Comparison of ENCODE assay signal across 21 cellular contexts in the genomic region with DNA sequence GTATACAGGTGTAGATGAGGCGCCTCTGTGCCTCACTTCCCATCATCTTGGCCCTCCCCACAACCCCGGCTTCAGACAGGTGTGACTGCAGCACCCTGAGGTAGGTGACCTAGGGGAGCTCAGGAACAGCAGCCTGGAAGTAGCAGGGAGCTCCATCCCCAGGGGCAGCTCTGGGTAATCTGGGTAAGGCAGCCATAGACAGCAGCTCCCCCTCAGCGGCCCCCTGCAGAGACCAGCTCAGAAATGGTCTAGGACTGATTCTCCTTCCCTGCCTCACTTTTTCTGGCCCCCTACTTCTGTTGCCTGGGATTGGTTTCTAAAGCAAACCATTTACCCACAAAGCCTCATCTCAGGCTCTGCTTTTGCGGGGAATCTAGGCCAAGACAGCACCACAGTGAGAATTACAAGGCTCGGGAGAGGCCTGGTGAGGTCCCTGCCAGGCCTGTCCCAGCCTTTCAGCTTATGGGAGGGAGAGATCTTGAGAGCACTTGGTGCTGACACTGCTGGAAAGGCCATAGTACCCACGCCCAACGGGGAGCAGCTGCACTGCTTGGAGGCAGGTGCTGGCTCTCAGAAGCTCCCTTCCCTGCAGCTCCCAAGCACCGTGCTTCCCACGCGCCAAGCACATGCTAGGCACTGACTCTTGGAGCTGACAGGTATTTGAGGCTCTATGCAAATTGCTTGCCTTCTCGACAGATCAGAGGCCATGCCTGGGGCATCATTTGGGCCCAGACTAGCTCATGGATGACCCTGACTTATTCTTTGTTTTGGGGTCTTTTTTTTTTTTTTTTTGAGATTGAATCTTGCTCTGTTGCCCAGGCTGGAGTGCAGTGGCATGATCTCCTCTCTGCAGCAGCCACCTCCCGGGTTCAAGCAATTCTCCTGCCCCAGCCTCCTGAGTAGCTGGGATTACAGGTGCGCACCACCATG. TPM values are rescaled to one million over a fixed set of nuclear protein-coding genes. Genes with fewer than 3 reads are reported as not detected.
DNase-seq lines count a peak whose midpoint lies in the region; FAIRE-seq and TF ChIP-seq lines count a peak whose summit lies in the region.
"Had no signal": no experiment of that assay in that cellular context is flagged by ENCODE, and none has a peak within 500 bp of the region (broad histone marks: within the 10 kb centered on the region; RNA-seq: fewer than 3 reads in every experiment).

No MANE protein-coding gene starts in this region.

- H4K20me1 ChIP-seq in H1 (replicated peaks in 1 of 2; ENCODE audit: control insufficient read depth in 1 of 2, insufficient read depth in 2 of 2, low read length in 2 of 2) (no peaks in the 10 kb centered on the region), OCI-LY7 (ENCODE audit: insufficient read depth, low read length) (no peaks in the 10 kb centered on the region)

- H3K18ac ChIP-seq in H1 (ENCODE audit: extremely low read depth, low read length), result 0 out of 2 replicates have a peak overlapping the region, but pooled peaks have one; percentile 13

- CTCF ChIA-PET in H1 (lab: Charles Lee; ENCODE audit: partially characterized antibody), result interaction anchor here (0.6 to 3.8 kb wide), 15 partner anchors 9 to 192 kb away, joined by 3 to 19 read pairs (median 4); no protein-coding TSS in a partner anchor
- CTCF ChIA-PET in OCI-LY7 (lab: Charles Lee; ENCODE audit: unreplicated experiment), result interaction anchor here (0.5 kb wide), 1 partner anchor 16 kb away, joined by 4 read pairs; no protein-coding TSS in a partner anchor

- no peaks in the 10 kb centered on the region for H3K9me2 ChIP-seq in OCI-LY7 (ENCODE audit: insufficient read depth, low read length)

- H2AK5ac ChIP-seq in H1 (ENCODE audit: low read depth, low read length), result no peak overlapping the region

- H3K9me3 ChIP-seq in H1 (ENCODE audit: insufficient read depth in 2 of 2, low read depth in 1 of 2, low read length in 1 of 2), result no peaks in the 10 kb centered on the region
- no peaks in the 10 kb centered on the region for H3K9me3 ChIP-seq in OCI-LY7 (ENCODE audit: low read length)
- H3K9me3 ChIP-seq: psoas muscle, thyroid gland had no signal

- no peak overlapping the region for H4K5ac ChIP-seq in H1 (ENCODE audit: insufficient read length, low read depth, low read length)

- no TSS peak for BruUV-seq in OCI-LY7 (replicated peaks; lab: Mats Ljungman, UMichigan)

- H3K14ac ChIP-seq in H1 (ENCODE audit: insufficient read length), result no peak overlapping the region

- WGBS in H1 (ENCODE audit: extremely low coverage in 1 of 2, insufficient coverage in 1 of 2, insufficient read length in 1 of 2, insufficient replicate concordance in 2 of 2, low coverage in 1 of 2, low lambda C conversion rate in 2 of 2, missing lambda C conversion rate in 1 of 2), 2 experiments, result 80% methylated on average over 13 of the region's 13 CpGs; no CpG with 5 or more reads in 1 of the 2 experiments

- DNase-seq in NCI-H748 (lab: John Stamatoyannopoulos, UW; ENCODE audit: unreplicated experiment) (peak; percentile 24), NCI-H748 treated with DMSO at 0.1 percent for 48 hours (lab: John Stamatoyannopoulos, UW) (no peak), NCI-H187 (lab: John Stamatoyannopoulos, UW) (peak; percentile 29 to 46), H1 (ENCODE audit: low read depth in 1 of 2, low spot score in 2 of 2) (peak in 1 of 2 experiments; percentile 50), posterior vena cava (ENCODE audit: low spot score) (peak; percentile 59), T-helper 9 cell (no peak), OCI-LY7 (ENCODE audit: low spot score) (no peak), iPS-NIHi11 (ENCODE audit: low spot score) (no peak)
- DNase-seq: activated CD4-positive, CD25-positive, alpha-beta regulatory T cell treated with anti-CD3 and anti-CD28 coated beads, Interleukin-2, amount 50 U/mL, for 72 hours; activated naive CD4-positive, alpha-beta T cell treated with anti-CD3 and anti-CD28 coated beads, Interleukin-2, amount 10 ng/mL, durations not matched to agents 7 days and 5 days; amygdala; DMS53; foreskin fibroblast; left ventricle myocardium superior; NCI-H2029 treated with DMSO at 0.1 percent for 48 hours; psoas muscle; RPMI8226; SW 1271; thyroid gland had no signal

- TF ChIP-seq RAD21 in H1 (IDR thresholded peaks at IDR 0.05 in 1 of 2, conservative IDR thresholded peaks at IDR 0.05 in 1 of 2; ENCODE audit: low read depth in 2 of 2, low read length in 2 of 2), result no peak

- H4K8ac ChIP-seq in H1 (ENCODE audit: extremely low read depth, insufficient read depth, low read length), result no peak overlapping the region

- no peak overlapping the region for H3K23ac ChIP-seq in H1 (ENCODE audit: insufficient read length)

- H3K79me2 ChIP-seq in H1 (ENCODE audit: control insufficient read depth in 1 of 2, insufficient read depth in 2 of 2, low read length in 2 of 2) (no peaks in the 10 kb centered on the region), OCI-LY7 (ENCODE audit: insufficient read depth, low read depth, low read length) (no peaks in the 10 kb centered on the region)

- H2AFZ ChIP-seq in H1 (ENCODE audit: low read length) (no peak overlapping the region), OCI-LY7 (ENCODE audit: low read length) (no peak overlapping the region)
- H2AFZ ChIP-seq: neural progenitor cell had no signal

- no peaks in the 10 kb centered on the region for H3K23me2 ChIP-seq in H1 (ENCODE audit: low read depth, low read length)

- no peak overlapping the region for H3K9ac ChIP-seq in H1 (replicated peaks in 1 of 4; ENCODE audit: extremely low read depth in 1 of 4, low read depth in 3 of 4, low read length in 3 of 4)
- H3K9ac ChIP-seq: KMS-11, neural progenitor cell had no signal

- peaks cover 0 to 4% (median 0%) of the 10 kb centered on the region in 4 experiments; a peak in 2 of 7 replicates for H3K4me1 ChIP-seq in H1 (replicated peaks in 1 of 4; ENCODE audit: control insufficient read depth in 3 of 4, insufficient read depth in 4 of 4, low read length in 3 of 4)
- H3K4me1 ChIP-seq in OCI-LY7 (ENCODE audit: insufficient read depth, low read length, poor library complexity, severe bottlenecking), result no peaks in the 10 kb centered on the region
- H3K4me1 ChIP-seq: neural progenitor cell, psoas muscle, thyroid gland had no signal

- H2BK5ac ChIP-seq in H1 (ENCODE audit: low read depth, low read length), result no peak overlapping the region; the same call in 1 of the 2 replicates

- intact Hi-C loops in posterior vena cava (cut with DNase I) (no loop called here), OCI-LY7 (cut with micrococcal nuclease; ENCODE audit: unreplicated experiment) (no loop called here)

- H3K27me3 ChIP-seq in H1 (replicated peaks in 1 of 4; ENCODE audit: control insufficient read depth in 3 of 4, extremely low read depth in 1 of 4, insufficient read depth in 3 of 4, low read length in 3 of 4), result no peaks in the 10 kb centered on the region
- H3K27me3 ChIP-seq: neural progenitor cell, thyroid gland had no signal

- no peak for TF ChIP-seq EP300 in H1 (IDR thresholded peaks at IDR 0.05; ENCODE audit: borderline replicate concordance in 1 of 2, low read depth in 2 of 2, low read length in 2 of 2)

- H2BK20ac ChIP-seq in H1 (ENCODE audit: low read length), result no peak overlapping the region

- H4K91ac ChIP-seq in H1 (replicated peaks; ENCODE audit: insufficient read length, low read length), result no peak overlapping the region

- H3K27ac ChIP-seq in H1 (ENCODE audit: low read depth, low read length) (no peak overlapping the region), OCI-LY7 (ENCODE audit: low read depth, low read length, poor library complexity, severe bottlenecking) (no peak overlapping the region)
- H3K27ac ChIP-seq: KMS-11, neural progenitor cell, psoas muscle, thyroid gland had no signal

- no peak overlapping the region for H3K56ac ChIP-seq in H1 (replicated peaks; ENCODE audit: insufficient read length, low read depth, low read length)

- FAIRE-seq in H1 (lab: Jason Lieb, UNC), result no peak

- H3K4me2 ChIP-seq in H1 (ENCODE audit: insufficient read depth in 1 of 2, low read depth in 2 of 2, low read length in 2 of 2), result no peak overlapping the region
- no peak overlapping the region for H3K4me2 ChIP-seq in OCI-LY7 (ENCODE audit: low read length)
- H3K4me2 ChIP-seq: KMS-11, neural progenitor cell had no signal

- H2BK15ac ChIP-seq in H1 (ENCODE audit: low read length), result no peak overlapping the region

- H3K79me1 ChIP-seq in H1 (ENCODE audit: low read depth, low read length), result 0 out of 2 replicates have a peak, but pooled peaks cover 2% of the 10 kb centered on the region

- H3K4me3 ChIP-seq in H1 (ENCODE audit: extremely low read depth in 1 of 4, insufficient read depth in 2 of 4, low read depth in 3 of 4, low read length in 4 of 4), result no peak overlapping the region
- no peak overlapping the region for H3K4me3 ChIP-seq in OCI-LY7 (ENCODE audit: low read depth, low read length, poor library complexity, severe bottlenecking)
- H3K4me3 ChIP-seq: neural progenitor cell, psoas muscle, thyroid gland had no signal

- TF ChIP-seq CTCF in H1 (IDR thresholded peaks at IDR 0.05; ENCODE audit: control extremely low read depth in 1 of 3, insufficient read depth in 1 of 3, low read depth in 1 of 3, low read length in 3 of 3) (no peak), OCI-LY7 (conservative IDR thresholded peaks at IDR 0.05; ENCODE audit: low read length) (no peak)

- POLR2A ChIA-PET in H1 (lab: Charles Lee; ENCODE audit: partially characterized antibody) (no interaction called here), OCI-LY7 (lab: Charles Lee) (interaction anchor here (0.6 to 0.8 kb wide), 6 partner anchors 20 to 864 kb away, joined by 3 to 6 read pairs (median 3); no protein-coding TSS in a partner anchor)

- no peak overlapping the region for H2BK120ac ChIP-seq in H1 (replicated peaks; ENCODE audit: low read depth, low read length)

- H2BK12ac ChIP-seq in H1 (ENCODE audit: low read depth, low read length), result no peak overlapping the region

- H3K36me3 ChIP-seq in H1 (ENCODE audit: control insufficient read depth in 2 of 4, insufficient read depth in 4 of 4, low read length in 3 of 4), result peaks cover 0 to 21% (median 7%) of the 10 kb centered on the region in 4 experiments; a peak in 4 of 8 replicates
- peaks cover 23% of the 10 kb centered on the region; the same call in 1 of the 2 replicates for H3K36me3 ChIP-seq in OCI-LY7 (ENCODE audit: insufficient read depth, low read length)
- H3K36me3 ChIP-seq: neural progenitor cell had no signal

- H3K4ac ChIP-seq in H1 (replicated peaks; ENCODE audit: insufficient read length, low read depth, low read length), result no peak overlapping the region

- no peak for TF ChIP-seq POLR2A in H1 (IDR thresholded peaks at IDR 0.05; ENCODE audit: control extremely low read depth in 1 of 2, low read depth in 2 of 2, low read length in 2 of 2)

RNA-seq across cellular contexts. Expression of gene TRAF3, which starts 45.1 kb away (rescaled TPM):
- 10.0 and 12.1 TPM in 2 replicates for total RNA-seq in H1 (2021; fragmentation: NEBNext Ultra II Directional; extraction: Animal tissue kit (Norgen Biotek cat#: 25700))
- 5.8 and 6.5 TPM in 2 replicates for polyA plus RNA-seq in H1 (2011; rRNA removed)
- 6.7 TPM for polyA plus RNA-seq in H1 (2011; cell fraction: cytosol; rRNA removed)
- 11.0 TPM for polyA plus RNA-seq in H1 (2011; cell fraction: nucleus; rRNA removed)
- 6.8 to 8.1 TPM (median 7.6 TPM) in 4 replicates for polyA plus RNA-seq in H1 (2012, experiment 1 of 2)
- polyA plus RNA-seq in H1 (2012, experiment 2 of 2), result 3.8 TPM
- polyA plus RNA-seq in H1 (2013, experiment 1 of 2), result 4.9 TPM
- polyA plus RNA-seq in H1 (2013, experiment 2 of 2), result 5.2 TPM
- polyA minus RNA-seq in H1 (2011; rRNA and poly(A)+ RNA removed), result 14.0 and 19.4 TPM in 2 replicates
- 4.9 TPM for polyA minus RNA-seq in H1 (2011; cell fraction: cytosol; rRNA and poly(A)+ RNA removed)
- polyA minus RNA-seq in H1 (2011; cell fraction: nucleus; rRNA and poly(A)+ RNA removed), result 10.2 TPM
- total RNA-seq in posterior vena cava (10 to 100 TPM; 17.8 to 28.0 TPM), OCI-LY7 (2022) (1.5 and 2.9 TPM in 2 replicates)
- 0.59 and 0.82 TPM in 2 replicates for total RNA-seq in OCI-LY7 (2014; rRNA removed; shearing (Covaris generic))

Comparison
In these comparisons a context has a peak if more than half of its experiments do, and no peak if none do; other contexts are left out.
1. DNase-seq: peak in NCI-H748 (single experiment), NCI-H187 (2 of 2) and posterior vena cava (single experiment); none in NCI-H748 treated with DMSO at 0.1 percent for 48 hours (single experiment), T-helper 9 cell (single experiment), OCI-LY7 (single experiment) and iPS-NIHi11 (single experiment).